ENCODE assay signal across 12 cellular contexts in the genomic region with DNA sequence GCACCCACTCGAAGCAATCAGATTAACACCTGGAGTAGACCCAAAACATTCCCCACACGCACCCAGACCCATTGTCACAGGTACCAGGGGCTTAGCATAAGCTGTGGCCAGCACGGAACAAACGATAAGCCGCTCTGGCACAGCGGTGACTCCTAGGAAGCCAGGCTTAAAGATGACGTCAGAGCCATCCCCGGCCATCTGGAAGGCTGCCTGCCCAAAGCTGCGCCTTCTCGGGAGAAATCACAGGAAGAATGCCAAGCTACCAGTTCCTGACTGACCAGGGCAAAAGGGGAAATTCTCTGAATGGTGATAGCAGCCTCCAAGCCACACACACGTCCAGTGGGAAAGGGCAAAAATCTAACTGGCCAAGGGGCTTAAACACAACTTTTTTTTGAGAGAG. TPM values are rescaled to one million over a fixed set of nuclear protein-coding genes. Genes with fewer than 3 reads are reported as not detected.
DNase-seq lines count a peak whose midpoint lies in the region; ATAC-seq and TF ChIP-seq lines count a peak whose summit lies in the region.
"Had no signal": no experiment of that assay in that cellular context is flagged by ENCODE, and none has a peak within 500 bp of the region (broad histone marks: within the 10 kb centered on the region; RNA-seq: fewer than 3 reads in every experiment).

No MANE protein-coding gene starts in this region.

- peak; percentile 24 for DNase-seq in activated effector memory CD4-positive, alpha-beta T cell treated with anti-CD3 and anti-CD28 coated beads, Interleukin-2, amount 50 U/mL, for 16 hours
- no peak for DNase-seq in activated effector memory CD4-positive, alpha-beta T cell treated with Interleukin-2 at 50 U/mL for 16 hours
- DNase-seq in adrenal gland: peak; percentile 79 to 94 (median 86)
- DNase-seq in kidney tubule cell (ENCODE audit: low spot score): peak; percentile 65
- no peak for DNase-seq in NCI-H1105 (lab: John Stamatoyannopoulos, UW)
- no peak for DNase-seq in nephron progenitor cell
- DNase-seq: naive thymus-derived CD8-positive, alpha-beta T cell; NCI-H526 treated with DMSO at 0.1 percent for 48 hours had no signal

- H3K4me1 ChIP-seq in adrenal gland (replicated peaks in 1 of 2): no peaks in the 10 kb centered on the region

- intact Hi-C loops in adrenal gland (cut with DNase I): no loop called here

- peaks cover 25% of the 10 kb centered on the region for H3K27me3 Mint-ChIP-seq in nephron progenitor cell (ENCODE audit: low read depth, poor library complexity)
- H3K27me3 Mint-ChIP-seq: type B pancreatic cell had no signal

- no peaks in the 10 kb centered on the region for H3K36me3 Mint-ChIP-seq in nephron progenitor cell (ENCODE audit: low read depth)
- H3K36me3 Mint-ChIP-seq: naive thymus-derived CD8-positive, alpha-beta T cell; type B pancreatic cell had no signal

- no peaks in the 10 kb centered on the region for H3K9me3 ChIP-seq in adrenal gland (replicated peaks in 1 of 3)

- TF ChIP-seq CTCF in adrenal gland (IDR thresholded peaks at IDR 0.05): no peak
- no peak for TF ChIP-seq CTCF in nephron progenitor cell (IDR thresholded peaks at IDR 0.05)

- no peaks in the 10 kb centered on the region for H3K36me3 ChIP-seq in adrenal gland (replicated peaks in 1 of 2)
- H3K36me3 ChIP-seq: BLaER1 treated with 17β-estradiol and CSF1 and Interleukin-3, amounts not matched to agents 10 nM and 100 nM had no signal

- ATAC-seq in HG03439 (IDR thresholded peaks at IDR 0.05; ENCODE audit: unreplicated experiment) (no peak), GM21717 (IDR thresholded peaks at IDR 0.05; ENCODE audit: unreplicated experiment) (no peak)
- ATAC-seq: naive thymus-derived CD8-positive, alpha-beta T cell had no signal

- H3K4me1 Mint-ChIP-seq in nephron progenitor cell: no peaks in the 10 kb centered on the region

- no peak overlapping the region for H3K4me3 ChIP-seq in adrenal gland
- H3K4me3 ChIP-seq: BLaER1 treated with 17β-estradiol and CSF1 and Interleukin-3, amounts not matched to agents 10 nM and 100 nM had no signal

- H3K4me3 Mint-ChIP-seq in nephron progenitor cell: no peak overlapping the region
- H3K4me3 Mint-ChIP-seq: naive thymus-derived CD8-positive, alpha-beta T cell; type B pancreatic cell had no signal

- H3K27ac Mint-ChIP-seq in nephron progenitor cell: no peak overlapping the region
- H3K27ac Mint-ChIP-seq: type B pancreatic cell had no signal

- 22 to 47% (median 30%) methylated on average over 6 to 11 of the region's 11 CpGs for WGBS in adrenal gland, 4 donors

- H3K9me3 Mint-ChIP-seq in nephron progenitor cell: peaks cover 19% of the 10 kb centered on the region
- H3K9me3 Mint-ChIP-seq: naive thymus-derived CD8-positive, alpha-beta T cell; type B pancreatic cell had no signal

- H3K27me3 ChIP-seq in adrenal gland: no peaks in the 10 kb centered on the region
- H3K27me3 ChIP-seq: BLaER1 treated with 17β-estradiol and CSF1 and Interleukin-3, amounts not matched to agents 10 nM and 100 nM had no signal

- no peak for TF ChIP-seq POLR2A in adrenal gland (IDR thresholded peaks at IDR 0.05)

- H3K27ac ChIP-seq in adrenal gland: no peak overlapping the region
- H3K27ac ChIP-seq: BLaER1 treated with 17β-estradiol and CSF1 and Interleukin-3, amounts not matched to agents 10 nM and 100 nM had no signal

RNA-seq across cellular contexts. Expression of gene WIPI2, which starts 13.0 kb away (rescaled TPM):
- total RNA-seq in adrenal gland: 10 to 100 TPM; 41.1 to 68.0 (median 58.8) TPM
- polyA plus RNA-seq in adrenal gland: 10 to 100 TPM; 31.8 to 41.2 (median 32.7) TPM

Comparison
In these comparisons a context has a peak if more than half of its experiments do, and no peak if none do; other contexts are left out.
1. DNase-seq: peak in activated effector memory CD4-positive, alpha-beta T cell treated with anti-CD3 and anti-CD28 coated beads, Interleukin-2, amount 50 U/mL, for 16 hours (single experiment), adrenal gland (7 of 7) and kidney tubule cell (single experiment); none in activated effector memory CD4-positive, alpha-beta T cell treated with Interleukin-2 at 50 U/mL for 16 hours (single experiment), NCI-H1105 (single experiment) and nephron progenitor cell (single experiment).